In genomic region chr10:73799899-73800559, GRCh38 we compare ENCODE assay signal across 23 cellular contexts. TPM values are rescaled to one million over a fixed set of nuclear protein-coding genes. Genes with fewer than 3 reads are reported as not detected.
DNase-seq lines count a peak whose midpoint lies in the region; ATAC-seq lines count a peak whose summit lies in the region.
"Had no signal": no experiment of that assay in that cellular context is flagged by ENCODE, and none has a peak within 500 bp of the region (broad histone marks: within the 10 kb centered on the region; RNA-seq: fewer than 3 reads in every experiment).

No MANE protein-coding gene starts in this region.

- H2BK15ac ChIP-seq in mesenchymal stem cell (ENCODE audit: low read depth, poor library complexity, severe bottlenecking): no peak overlapping the region

- peak overlapping the region; percentile 41 for H3K4me3 Mint-ChIP-seq in T-helper 17 cell
- H3K4me3 Mint-ChIP-seq: activated CD8-positive, alpha-beta memory T cell treated with anti-CD3 and anti-CD28 coated beads, Interleukin-2, amount 10 ng/mL, durations not matched to agents 7 days and 5 days; CD14-positive monocyte had no signal

- no peak overlapping the region for H3K4me2 ChIP-seq in mesenchymal stem cell (ENCODE audit: low read length, poor library complexity, severe bottlenecking)

- ATAC-seq in right cardiac atrium (peak; percentile 8), T-helper 17 cell (no peak), aorta (ENCODE audit: low FRiP score) (no peak)

- H2BK120ac ChIP-seq in mesenchymal stem cell (ENCODE audit: low read depth, low read length): no peak overlapping the region

- H3K23ac ChIP-seq in mesenchymal stem cell (ENCODE audit: low read length in 2 of 2): no peak overlapping the region

- DNase-seq in right cardiac atrium (no peak), cardiac septum (ENCODE audit: low spot score) (no peak), T-helper 17 cell (no peak), mesenchymal stem cell (no peak), aorta (peak; percentile 29 to 48), occipital lobe (lab: John Stamatoyannopoulos, UW) (no peak), NCI-H187 treated with DMSO at 0.1 percent for 48 hours (lab: John Stamatoyannopoulos, UW) (no peak), caudate nucleus (lab: John Stamatoyannopoulos, UW) (no peak)
- DNase-seq: activated CD4-positive, CD25-positive, alpha-beta regulatory T cell treated with anti-CD3 and anti-CD28 coated beads, Interleukin-2, amount 50 U/mL, for 72 hours; activated CD8-positive, alpha-beta memory T cell treated with anti-CD3 and anti-CD28 coated beads, Interleukin-2, amount 10 ng/mL, durations not matched to agents 7 days and 5 days; activated gamma-delta T cell; amniotic stem cell; DMS 273 treated with DMSO at 0.1 percent for 48 hours; foreskin fibroblast; GM23248; hippocampal formation; lower lobe of right lung; NCI-H2029; NCI-H446 treated with DMSO at 0.1 percent for 48 hours; tibial artery had no signal

- H3K27me3 ChIP-seq in right cardiac atrium (ENCODE audit: control insufficient read depth, insufficient read depth): no peaks in the 10 kb centered on the region
- H3K27me3 ChIP-seq in mesenchymal stem cell (ENCODE audit: control insufficient read depth in 1 of 2, insufficient read depth in 1 of 2, low read length in 2 of 2): no peaks in the 10 kb centered on the region
- H3K27me3 ChIP-seq in aorta (ENCODE audit: control insufficient read depth in 1 of 2, insufficient read depth in 2 of 2, low read length in 1 of 2): no peaks in the 10 kb centered on the region
- H3K27me3 ChIP-seq: pancreas, sigmoid colon, tibial artery had no signal

- H3K14ac ChIP-seq in mesenchymal stem cell (ENCODE audit: low read length in 2 of 2): no peak overlapping the region

- no peaks in the 10 kb centered on the region for H3K79me1 ChIP-seq in mesenchymal stem cell (replicated peaks; ENCODE audit: low read length, poor library complexity, severe bottlenecking)

- H3K9ac ChIP-seq in mesenchymal stem cell (ENCODE audit: low read length): no peak overlapping the region
- H3K9ac ChIP-seq: GM23248 had no signal

- H3K9me3 ChIP-seq in right cardiac atrium (ENCODE audit: control insufficient read depth, low read length) (no peaks in the 10 kb centered on the region), T-helper 17 cell (ENCODE audit: control insufficient read depth, low read length, poor library complexity, severe bottlenecking) (no peaks in the 10 kb centered on the region), mesenchymal stem cell (ENCODE audit: control insufficient read depth, low read length) (no peaks in the 10 kb centered on the region), aorta (ENCODE audit: control insufficient read depth, low read length) (no peaks in the 10 kb centered on the region)
- H3K9me3 ChIP-seq: lower lobe of right lung, pancreas, sigmoid colon, tibial artery had no signal

- no peak overlapping the region for H2BK12ac ChIP-seq in mesenchymal stem cell (ENCODE audit: low read length in 2 of 2)

- no peak overlapping the region for H3K4ac ChIP-seq in mesenchymal stem cell (ENCODE audit: low read depth in 1 of 2, low read length in 2 of 2)

- no peak overlapping the region for H4K8ac ChIP-seq in mesenchymal stem cell (ENCODE audit: low read length)

- peak overlapping the region; percentile 68 for H3K27ac Mint-ChIP-seq in T-helper 17 cell
- H3K27ac Mint-ChIP-seq: activated CD8-positive, alpha-beta memory T cell treated with anti-CD3 and anti-CD28 coated beads, Interleukin-2, amount 10 ng/mL, durations not matched to agents 7 days and 5 days had no signal

- 69% methylated on average over 9 of the region's 9 CpGs for WGBS in right cardiac atrium
- WGBS in mesenchymal stem cell: 91% methylated on average over 6 of the region's 9 CpGs
- WGBS in aorta, 2 donors: 59 to 70% methylated on average over 9 of the region's 9 CpGs

- no peak overlapping the region for H3K4me3 ChIP-seq in right cardiac atrium (ENCODE audit: low read length)
- H3K4me3 ChIP-seq in mesenchymal stem cell (ENCODE audit: insufficient read depth in 1 of 2, low read depth in 1 of 2, low read length in 2 of 2): no peak overlapping the region
- H3K4me3 ChIP-seq in aorta (ENCODE audit: low read length in 2 of 2): no peak overlapping the region
- H3K4me3 ChIP-seq: GM23248, lower lobe of right lung, pancreas, sigmoid colon, tibial artery had no signal

- H3K18ac ChIP-seq in mesenchymal stem cell (ENCODE audit: low read depth in 1 of 2, low read length in 2 of 2): no peak overlapping the region

- H3K36me3 Mint-ChIP-seq in T-helper 17 cell (ENCODE audit: low read depth): peaks cover 9% of the 10 kb centered on the region

- no peaks in the 10 kb centered on the region for H3K27me3 Mint-ChIP-seq in T-helper 17 cell
- H3K27me3 Mint-ChIP-seq: activated CD8-positive, alpha-beta memory T cell treated with anti-CD3 and anti-CD28 coated beads, Interleukin-2, amount 10 ng/mL, durations not matched to agents 7 days and 5 days had no signal

- H3K36me3 ChIP-seq in mesenchymal stem cell (ENCODE audit: control insufficient read depth in 1 of 2, insufficient read depth in 2 of 2, low read depth in 1 of 2, low read length in 2 of 2) (peaks cover 80 to 96% of the 10 kb centered on the region in 2 experiments), aorta (ENCODE audit: control insufficient read depth in 1 of 2, insufficient read depth in 2 of 2, low read length in 1 of 2) (peaks cover 0 to 16% of the 10 kb centered on the region in 2 donors)

- H2BK5ac ChIP-seq in mesenchymal stem cell (ENCODE audit: low read depth, low read length, poor library complexity, severe bottlenecking): no peak overlapping the region

- intact Hi-C loops in right cardiac atrium (cut with DNase I): no loop called here
- intact Hi-C loops in cardiac septum (cut with DNase I): no loop called here
- intact Hi-C loops in aorta (cut with DNase I): no loop called here

- peak overlapping the region; percentile 41 for H4K91ac ChIP-seq in mesenchymal stem cell (ENCODE audit: low read length)

- H3K4me1 ChIP-seq in right cardiac atrium (ENCODE audit: control insufficient read depth, insufficient read depth, low read length): no peaks in the 10 kb centered on the region
- peaks cover 2% of the 10 kb centered on the region for H3K4me1 ChIP-seq in mesenchymal stem cell (ENCODE audit: control insufficient read depth, insufficient read depth, low read depth, low read length)
- no peaks in the 10 kb centered on the region for H3K4me1 ChIP-seq in aorta (ENCODE audit: control insufficient read depth in 1 of 2, insufficient read depth in 2 of 2, low read length in 2 of 2)
- H3K4me1 ChIP-seq: lower lobe of right lung, pancreas, sigmoid colon, tibial artery had no signal

- H3K4me1 Mint-ChIP-seq in T-helper 17 cell: peaks cover 10% of the 10 kb centered on the region

- H2AFZ ChIP-seq in mesenchymal stem cell (ENCODE audit: low read depth, low read length): no peak overlapping the region
- H2AFZ ChIP-seq: GM23248 had no signal

- no peak overlapping the region for H2AK5ac ChIP-seq in mesenchymal stem cell (ENCODE audit: low read length, severe bottlenecking)

- H3K27ac ChIP-seq in right cardiac atrium (ENCODE audit: low read length): no peak overlapping the region
- no peak overlapping the region for H3K27ac ChIP-seq in mesenchymal stem cell (ENCODE audit: low read length, poor library complexity, severe bottlenecking)
- no peak overlapping the region for H3K27ac ChIP-seq in aorta (ENCODE audit: low read depth in 1 of 2, low read length in 2 of 2)
- H3K27ac ChIP-seq in caudate nucleus (ENCODE audit: low read depth, low read length): no peak overlapping the region
- H3K27ac ChIP-seq: GM23248, lower lobe of right lung, pancreas, sigmoid colon, tibial artery had no signal

RNA-seq across cellular contexts. Expression of gene NDST2, which starts 11.4 kb away (rescaled TPM):
- total RNA-seq in right cardiac atrium: 10 to 100 TPM; 13.8 to 17.5 (median 15.5) TPM
- polyA plus RNA-seq in right cardiac atrium: 9.6 TPM
- 16.0 TPM for total RNA-seq in cardiac septum
- 10 to 100 TPM; 80.6 to 80.9 TPM for total RNA-seq in T-helper 17 cell
- polyA plus RNA-seq in mesenchymal stem cell (2013, experiment 1 of 2): 16.6 TPM
- 16.7 TPM for polyA plus RNA-seq in mesenchymal stem cell (2013, experiment 2 of 2)
- total RNA-seq in aorta: 10 to 100 TPM; 31.9 to 55.6 TPM
- polyA plus RNA-seq in aorta: 10 to 100 TPM in 1 of 2 donors, 1 to 10 TPM in 1; 2.1 to 23.2 TPM
- 8.1 TPM for total RNA-seq in occipital lobe

RNA-seq across cellular contexts. Expression of gene ZSWIM8, which starts 14.6 kb away (rescaled TPM):
- 10 to 100 TPM; 53.3 to 67.3 (median 62.9) TPM for total RNA-seq in right cardiac atrium
- polyA plus RNA-seq in right cardiac atrium: 61.2 TPM
- 57.1 TPM for total RNA-seq in cardiac septum
- 10 to 100 TPM; 71.7 to 74.7 TPM for total RNA-seq in T-helper 17 cell
- 89.1 TPM for polyA plus RNA-seq in mesenchymal stem cell (2013, experiment 1 of 2)
- 80.7 TPM for polyA plus RNA-seq in mesenchymal stem cell (2013, experiment 2 of 2)
- 100 to 1,000 TPM; 116 to 137 TPM for total RNA-seq in aorta
- polyA plus RNA-seq in aorta: 100 to 1,000 TPM in 1 of 2 donors, 10 to 100 TPM in 1; 75.1 to 314 TPM
- 30.7 TPM for total RNA-seq in occipital lobe

RNA-seq across cellular contexts. Expression of gene CHCHD1, which starts 18.2 kb away (rescaled TPM):
- total RNA-seq in right cardiac atrium: 10 to 100 TPM; 20.6 to 28.1 (median 23.2) TPM
- polyA plus RNA-seq in right cardiac atrium: 76.8 TPM
- 19.5 TPM for total RNA-seq in cardiac septum
- 1 to 10 TPM; 6.6 to 7.6 TPM for total RNA-seq in T-helper 17 cell
- polyA plus RNA-seq in mesenchymal stem cell (2013, experiment 1 of 2): 112 TPM
- 116 TPM for polyA plus RNA-seq in mesenchymal stem cell (2013, experiment 2 of 2)
- total RNA-seq in aorta: 10 to 100 TPM; 13.2 to 13.7 TPM
- 10 to 100 TPM; 30.2 to 58.9 TPM for polyA plus RNA-seq in aorta
- total RNA-seq in occipital lobe: 14.5 TPM

RNA-seq across cellular contexts. Expression of gene SEC24C, which starts 55.9 kb away (rescaled TPM):
- total RNA-seq in right cardiac atrium (10 to 100 TPM; 43.7 to 50.9 (median 46.2) TPM), cardiac septum (55.1 TPM), T-helper 17 cell (10 to 100 TPM; 85.0 to 85.5 TPM), aorta (10 to 100 TPM; 61.4 to 69.3 TPM), occipital lobe (44.0 TPM)
- polyA plus RNA-seq in right cardiac atrium (30.6 TPM), aorta (10 to 100 TPM; 13.5 to 49.4 TPM)
- 39.6 TPM for polyA plus RNA-seq in mesenchymal stem cell (2013, experiment 1 of 2)
- 36.9 TPM for polyA plus RNA-seq in mesenchymal stem cell (2013, experiment 2 of 2)

Comparison
In these comparisons a context has a peak if more than half of its experiments do, and no peak if none do; other contexts are left out.
1. ATAC-seq: peak in right cardiac atrium (2 of 2); none in T-helper 17 cell (single experiment) and aorta (single experiment).
2. DNase-seq: peak in aorta (2 of 2); none in right cardiac atrium (0 of 3), cardiac septum (single experiment), T-helper 17 cell (0 of 3), mesenchymal stem cell (single experiment), occipital lobe (single experiment), NCI-H187 treated with DMSO at 0.1 percent for 48 hours (single experiment) and caudate nucleus (0 of 61).